8 cellular contexts compared by ENCODE assay signal in the genomic region with DNA sequence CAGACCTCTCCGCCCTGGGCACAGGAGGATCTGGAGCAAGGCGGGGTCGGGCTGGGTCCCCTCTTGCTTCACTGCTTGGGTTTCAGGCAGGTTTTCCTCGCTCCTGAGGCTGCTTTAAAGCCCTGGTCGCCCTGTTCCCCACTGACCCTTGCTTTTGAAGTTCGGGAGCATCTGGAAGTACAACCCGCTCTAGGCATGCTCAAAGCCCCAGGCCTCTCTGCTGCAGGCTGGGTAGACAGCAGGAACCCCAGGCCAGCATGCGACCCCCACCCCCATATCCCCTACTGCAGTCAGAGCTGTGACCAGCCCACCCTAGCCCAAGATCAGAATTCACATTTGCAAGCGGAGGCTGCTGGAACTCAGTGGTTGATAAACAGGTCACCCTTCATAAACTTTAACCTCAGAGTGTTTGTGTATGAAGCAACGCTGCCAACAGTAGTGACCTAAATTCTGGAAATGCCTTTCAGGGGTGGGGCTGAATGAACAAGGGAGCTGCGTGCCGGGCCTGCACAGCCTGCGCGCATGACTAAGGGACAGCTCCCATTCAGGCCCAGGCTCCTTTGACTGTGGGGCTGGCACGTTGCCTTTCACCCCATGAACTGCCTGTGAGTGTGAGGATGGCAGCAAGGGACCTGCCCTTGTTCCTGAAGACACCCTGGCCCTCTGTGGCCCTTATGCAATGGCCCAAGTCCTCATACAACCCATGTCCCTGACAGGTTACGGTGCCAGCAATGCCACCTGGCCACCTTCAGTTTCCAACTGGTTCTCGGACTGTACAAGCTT. TPM values are rescaled to one million over a fixed set of nuclear protein-coding genes. Genes with fewer than 3 reads are reported as not detected.
DNase-seq lines count a peak whose midpoint lies in the region; ATAC-seq lines count a peak whose summit lies in the region.

No MANE protein-coding gene starts in this region.

- H4K20me1 ChIP-seq in GM23248 (ENCODE audit: insufficient read depth): no peaks in the 10 kb centered on the region

- H3K9me3 ChIP-seq in GM23248 (ENCODE audit: low read depth) (no peaks in the 10 kb centered on the region), right cardiac atrium (ENCODE audit: control insufficient read depth, low read length) (no peaks in the 10 kb centered on the region)

- H3K4me3 ChIP-seq in GM23248: no peak overlapping the region
- H3K4me3 ChIP-seq in right cardiac atrium (ENCODE audit: low read length): no peak overlapping the region
- H3K4me3 ChIP-seq in skeletal muscle cell (ENCODE audit: low read depth, low read length): no peak overlapping the region

- H3K27ac ChIP-seq in GM23248: peak overlapping the region; percentile 62
- peak overlapping the region; percentile 32 for H3K27ac ChIP-seq in right cardiac atrium (ENCODE audit: low read length)

- intact Hi-C loops in right cardiac atrium (cut with DNase I): no loop called here

- H3K9me2 ChIP-seq in GM23248 (ENCODE audit: insufficient read depth): no peaks in the 10 kb centered on the region

- H3K4me2 ChIP-seq in GM23248 (ENCODE audit: unreplicated experiment): peak overlapping the region; percentile 46

- H3K79me2 ChIP-seq in GM23248 (ENCODE audit: insufficient read depth): no peaks in the 10 kb centered on the region

- H3K9ac ChIP-seq in GM23248: peak overlapping the region; percentile 24; the same call in 1 of the 2 replicates

- DNase-seq in GM23248 (peak; percentile 97), amniotic epithelial cell (ENCODE audit: low read depth) (peak; percentile 87), right cardiac atrium (peak; percentile 91 to 94 (median 93)), skeletal muscle cell (ENCODE audit: low read depth) (peak; percentile 19), GM19238 (ENCODE audit: insufficient read length, low spot score) (no peak), NCI-H748 (lab: John Stamatoyannopoulos, UW; ENCODE audit: unreplicated experiment) (no peak), pons (ENCODE audit: low spot score) (no peak)

- H3K27me3 ChIP-seq in GM23248 (replicated peaks; ENCODE audit: insufficient read depth) (no peaks in the 10 kb centered on the region), right cardiac atrium (ENCODE audit: control insufficient read depth, insufficient read depth) (no peaks in the 10 kb centered on the region)

- H2AFZ ChIP-seq in GM23248: peak overlapping the region; percentile 51; the same call in 1 of the 2 replicates

- H3K4me1 ChIP-seq in GM23248 (ENCODE audit: insufficient read depth) (peaks cover 11% of the 10 kb centered on the region), right cardiac atrium (ENCODE audit: control insufficient read depth, insufficient read depth, low read length) (peaks cover 6% of the 10 kb centered on the region)

- in situ Hi-C loops in GM23248 (cut with MboI): no loop called here

- ATAC-seq in right cardiac atrium (peak; percentile 94 to 96), HG03025 (IDR thresholded peaks at IDR 0.05; ENCODE audit: low FRiP score, unreplicated experiment) (no peak)

- no peaks in the 10 kb centered on the region for H3F3A ChIP-seq in GM23248 (ENCODE audit: insufficient read depth)

- WGBS in GM23248 (ENCODE audit: low coverage in 1 of 2, low lambda C conversion rate in 2 of 2, missing lambda C conversion rate in 2 of 2), 2 experiments: 54 to 55% methylated on average over 17 of the region's 17 CpGs
- 49% methylated on average over 17 of the region's 17 CpGs for WGBS in right cardiac atrium

- no peaks in the 10 kb centered on the region for H3K36me3 ChIP-seq in GM23248 (ENCODE audit: low read depth)

RNA-seq across cellular contexts. Expression of a gene that starts 52.5 kb away (rescaled TPM):
- 1.2 and 1.4 TPM in 2 replicates for total RNA-seq in GM23248 (2014; rRNA removed; shearing (Covaris generic))
- polyA plus RNA-seq in GM23248 (2016; fragmentation: Nextera tagmentation; extraction: Ambion mirVana) (0.65 and 0.80 TPM in 2 replicates), right cardiac atrium (0.72 TPM)
- 1 to 10 TPM; 1.5 to 2.2 (median 1.9) TPM for total RNA-seq in right cardiac atrium

Comparison
In these comparisons a context has a peak if more than half of its experiments do, and no peak if none do; other contexts are left out.
1. DNase-seq: peak in GM23248 (single experiment), amniotic epithelial cell (single experiment), right cardiac atrium (3 of 3) and skeletal muscle cell (single experiment); none in GM19238 (single experiment), NCI-H748 (single experiment) and pons (single experiment).